In genomic region chr1:220879090-220879508, GRCh38 we compare ENCODE assay signal across 8 cellular contexts. TPM values are rescaled to one million over a fixed set of nuclear protein-coding genes. Genes with fewer than 3 reads are reported as not detected.
DNase-seq lines count a peak whose midpoint lies in the region; ATAC-seq and TF ChIP-seq lines count a peak whose summit lies in the region.

HLX (plus strand) TSS chr1:220879443; CDS start chr1:220879858, 415 bp downstream.

- H3K4me1 Mint-ChIP-seq in activated naive CD4-positive, alpha-beta T cell treated with anti-CD3 and anti-CD28 coated beads for 36 hours (ENCODE audit: low read depth), result peaks cover 37% of the 10 kb centered on the region
- H3K4me1 Mint-ChIP-seq in activated T-helper 17 cell treated with anti-CD3 and anti-CD28 coated beads, Interleukin-2, amount 50 U/mL, for 72 hours, result peaks cover 19% of the 10 kb centered on the region
- H3K4me1 Mint-ChIP-seq in natural killer cell, result peaks cover 28 to 34% of the 10 kb centered on the region in 2 donors

- peak; percentile 61 for TF ChIP-seq POLR2A in NB4 (IDR thresholded peaks at IDR 0.05; ENCODE audit: extremely low read depth, insufficient read length)

- CTCF ChIA-PET in activated naive CD4-positive, alpha-beta T cell treated with anti-CD3 and anti-CD28 coated beads for 36 hours (lab: Charles Lee), result interaction anchor here (0.6 kb wide), 1 partner anchor 103 kb away, joined by 5 read pairs; no protein-coding TSS in a partner anchor

- H3K4me3 ChIP-seq in HFF-Myc (replicated peaks; ENCODE audit: low read depth, low read length), result peak within 1 kb of the TSS; percentile 80
- peak within 1 kb of the TSS; percentile 73 for H3K4me3 ChIP-seq in NB4 (ENCODE audit: low read depth, low read length)

- intact Hi-C loops in activated naive CD4-positive, alpha-beta T cell treated with anti-CD3 and anti-CD28 coated beads for 36 hours (cut with micrococcal nuclease), result loop anchor here (2.0 to 10.0 kb wide), 5 partner anchors 14 to 1578 kb away; partner anchors contain the start of gene RAB3GAP2
- intact Hi-C loops in natural killer cell (cut with micrococcal nuclease), result loop anchor here (10.0 kb wide), 1 partner anchor 1576 kb away; no protein-coding TSS in a partner anchor

- H3K36me3 Mint-ChIP-seq in activated naive CD4-positive, alpha-beta T cell treated with anti-CD3 and anti-CD28 coated beads for 36 hours (ENCODE audit: low read depth), result no peaks in the 10 kb centered on the region
- peaks cover 7% of the 10 kb centered on the region for H3K36me3 Mint-ChIP-seq in activated T-helper 17 cell treated with anti-CD3 and anti-CD28 coated beads, Interleukin-2, amount 50 U/mL, for 72 hours (ENCODE audit: low read depth)
- no peaks in the 10 kb centered on the region for H3K36me3 Mint-ChIP-seq in natural killer cell

- H3K27ac Mint-ChIP-seq in activated naive CD4-positive, alpha-beta T cell treated with anti-CD3 and anti-CD28 coated beads for 36 hours, result no peak within 1 kb of the TSS
- H3K27ac Mint-ChIP-seq in activated T-helper 17 cell treated with anti-CD3 and anti-CD28 coated beads, Interleukin-2, amount 50 U/mL, for 72 hours, result no peak within 1 kb of the TSS
- H3K27ac Mint-ChIP-seq in natural killer cell, result no peak within 1 kb of the TSS

- peak; percentile 31 for DNase-seq in activated naive CD4-positive, alpha-beta T cell treated with anti-CD3 and anti-CD28 coated beads for 36 hours
- no peak for DNase-seq in activated naive CD4-positive, alpha-beta T cell (lab: John Stamatoyannopoulos, UW)
- DNase-seq in HFF-Myc (ENCODE audit: extremely low read depth, low read depth) (peak; percentile 68), NB4 (ENCODE audit: low read depth) (peak; percentile 95), foreskin melanocyte (peak; percentile 85), natural killer cell (no peak)

- ATAC-seq in activated T-helper 17 cell treated with anti-CD3 and anti-CD28 coated beads, Interleukin-2, amount 50 U/mL, for 72 hours (replicated peaks), result peak; percentile 54
- ATAC-seq in natural killer cell, result peak; percentile 48 to 85 (median 49)
- no peak for ATAC-seq in HG03097 (IDR thresholded peaks at IDR 0.05; ENCODE audit: low FRiP score, unreplicated experiment)

- H3K4me3 Mint-ChIP-seq in activated naive CD4-positive, alpha-beta T cell treated with anti-CD3 and anti-CD28 coated beads for 36 hours, result peak within 1 kb of the TSS; percentile 63
- peak within 1 kb of the TSS; percentile 75 for H3K4me3 Mint-ChIP-seq in activated T-helper 17 cell treated with anti-CD3 and anti-CD28 coated beads, Interleukin-2, amount 50 U/mL, for 72 hours
- H3K4me3 Mint-ChIP-seq in natural killer cell, result peak within 1 kb of the TSS; percentile 84

- peaks cover 73% of the 10 kb centered on the region for H3K27me3 Mint-ChIP-seq in activated naive CD4-positive, alpha-beta T cell treated with anti-CD3 and anti-CD28 coated beads for 36 hours (ENCODE audit: low read depth)
- peaks cover 67% of the 10 kb centered on the region for H3K27me3 Mint-ChIP-seq in activated T-helper 17 cell treated with anti-CD3 and anti-CD28 coated beads, Interleukin-2, amount 50 U/mL, for 72 hours
- H3K27me3 Mint-ChIP-seq in natural killer cell (ENCODE audit: low read depth in 2 of 2), result peaks cover 69 to 79% of the 10 kb centered on the region in 2 donors

- H3K9me3 Mint-ChIP-seq in activated naive CD4-positive, alpha-beta T cell treated with anti-CD3 and anti-CD28 coated beads for 36 hours, result no peaks in the 10 kb centered on the region
- H3K9me3 Mint-ChIP-seq in activated T-helper 17 cell treated with anti-CD3 and anti-CD28 coated beads, Interleukin-2, amount 50 U/mL, for 72 hours, result no peaks in the 10 kb centered on the region
- H3K9me3 Mint-ChIP-seq in natural killer cell, result no peaks in the 10 kb centered on the region

- TF ChIP-seq CTCF in HFF-Myc (IDR thresholded peaks at IDR 0.05; ENCODE audit: low read depth, low read length, missing control alignments) (no peak), NB4 (IDR thresholded peaks at IDR 0.05; ENCODE audit: low read depth, low read length) (no peak), natural killer cell (IDR thresholded peaks at IDR 0.05) (no peak)

RNA-seq across cellular contexts. Expression of gene HLX, which starts in this region (rescaled TPM):
- total RNA-seq in activated naive CD4-positive, alpha-beta T cell treated with anti-CD3 and anti-CD28 coated beads for 36 hours, result under 1 TPM in 1 of 2 experiments, not detected in 1; 0.12 TPM
- total RNA-seq in activated T-helper 17 cell treated with anti-CD3 and anti-CD28 coated beads, Interleukin-2, amount 50 U/mL, for 72 hours, result 1 to 10 TPM in 1 of 2 donors, under 1 TPM in 1; 0.11 to 4.1 TPM
- total RNA-seq in natural killer cell, result 10 to 100 TPM in 1 of 3 donors, 1 to 10 TPM in 1, under 1 TPM in 1; 0.93 to 19.3 (median 1.0) TPM

Comparison
In these comparisons a context has a peak if more than half of its experiments do, and no peak if none do; other contexts are left out.
1. Peak in DNase-seq in activated naive CD4-positive, alpha-beta T cell treated with anti-CD3 and anti-CD28 coated beads for 36 hours; RNA of the gene not detected or under 1 TPM.
2. DNase-seq: peak in HFF-Myc (single experiment), NB4 (single experiment) and foreskin melanocyte (single experiment); none in activated naive CD4-positive, alpha-beta T cell (0 of 4) and natural killer cell (single experiment).
3. Peak in every context shown above with its lines, with median percentiles within 50 percentile points of each other: H3K4me3 Mint-ChIP-seq.